ENCODE assay signal across 34 cellular contexts in the genomic region with DNA sequence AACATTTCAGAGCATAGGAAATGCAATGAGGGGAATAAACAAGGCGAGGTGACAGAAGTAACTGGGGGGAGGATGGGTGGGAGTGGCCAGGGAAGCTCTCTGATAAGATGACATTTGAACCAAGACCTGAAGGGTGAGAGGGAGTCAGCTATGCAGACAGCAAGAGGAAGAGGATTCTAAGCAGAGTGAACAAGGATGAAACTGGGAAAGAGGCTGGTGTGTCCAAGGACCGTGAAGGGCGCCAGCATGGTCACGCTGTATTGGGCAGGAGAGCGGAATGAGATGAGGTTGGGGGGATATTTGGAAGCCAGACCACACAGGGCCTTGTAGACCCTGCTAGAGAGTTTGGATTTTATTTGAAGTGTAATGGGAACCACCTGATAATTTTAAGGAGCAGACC. TPM values are rescaled to one million over a fixed set of nuclear protein-coding genes. Genes with fewer than 3 reads are reported as not detected.
"Had no signal": no experiment of that assay in that cellular context is flagged by ENCODE, and none has a peak within 500 bp of the region (broad histone marks: within the 10 kb centered on the region; RNA-seq: fewer than 3 reads in every experiment).

No MANE protein-coding gene starts in this region.

- H3K27ac Mint-ChIP-seq: activated CD4-positive, alpha-beta memory T cell treated with anti-CD3 and anti-CD28 coated beads for 36 hours; activated CD4-positive, alpha-beta T cell treated with anti-CD3 and anti-CD28 coated beads for 36 hours; activated CD4-positive, alpha-beta T cell treated with anti-CD3 and anti-CD28 coated beads, Interleukin-2, amount 10 ng/mL, durations not matched to agents 24 days and 14 days; activated CD8-positive, alpha-beta memory T cell treated with anti-CD3 and anti-CD28 coated beads, Interleukin-2, amount 10 ng/mL, durations not matched to agents 7 days and 5 days; activated CD8-positive, alpha-beta T cell treated with anti-CD3 and anti-CD28 coated beads, Interleukin-2, amount 10 ng/mL, durations not matched to agents 7 days and 5 days; activated naive CD4-positive, alpha-beta T cell treated with anti-CD3 and anti-CD28 coated beads, Interleukin-2, amount 10 ng/mL, durations not matched to agents 7 days and 5 days; activated naive CD8-positive, alpha-beta T cell; activated naive CD8-positive, alpha-beta T cell treated with anti-CD3 and anti-CD28 coated beads, Interleukin-2, amount 50 U/mL, for 24 hours; activated T-helper 1 cell treated with anti-CD3 and anti-CD28 coated beads, Interleukin-12 subunit alpha, Interleukin-12 subunit beta, Interleukin-2, Interleukin-4 antibody, amounts not matched to agents 30 ng/mL and 10 ng/mL and 1 ng/mL, durations not matched to agents 14 hours and 24 hours and 36 hours; activated T-helper 2 cell treated with anti-CD3 and anti-CD28 coated beads, Interferon-gamma antibody, Interleukin-2, Interleukin-4, amounts not matched to agents 10 μg/mL and 5 μg/mL and 100 μg/mL, durations not matched to agents 14 hours and 24 hours and 36 hours; dendritic cell treated with granulocyte-macrophage colony-stimulating factor and Interleukin-4, amounts not matched to agents 40 ng/mL and 50 ng/mL, for 4 days; T-helper 17 cell; T-helper 2 cell treated with Interferon-gamma antibody and Interleukin-4, amounts not matched to agents 5 μg/mL and 100 μg/mL, for 36 hours had no signal

- H3K4me3 ChIP-seq: adrenal gland, body of pancreas, colonic mucosa, dorsolateral prefrontal cortex, esophagus muscularis mucosa, gastrocnemius medialis had no signal

- H3K27me3 ChIP-seq: body of pancreas, colonic mucosa, esophagus muscularis mucosa, gastrocnemius medialis had no signal

- H3K27ac ChIP-seq: adrenal gland, body of pancreas, colonic mucosa, dorsolateral prefrontal cortex, esophagus muscularis mucosa, foreskin keratinocyte, gastrocnemius medialis had no signal

- DNase-seq: activated CD4-positive, alpha-beta memory T cell treated with anti-CD3 and anti-CD28 coated beads for 36 hours; activated CD4-positive, alpha-beta T cell treated with anti-CD3 and anti-CD28 coated beads for 36 hours; activated CD4-positive, alpha-beta T cell treated with anti-CD3 and anti-CD28 coated beads, Interleukin-2, amount 10 ng/mL, durations not matched to agents 24 days and 14 days; activated CD4-positive, CD25-positive, alpha-beta regulatory T cell; activated CD4-positive, CD25-positive, alpha-beta regulatory T cell treated with anti-CD3 and anti-CD28 coated beads, Interleukin-2, amount 50 U/mL, for 72 hours; activated CD8-positive, alpha-beta memory T cell treated with anti-CD3 and anti-CD28 coated beads, Interleukin-2, amount 10 ng/mL, durations not matched to agents 7 days and 5 days; activated CD8-positive, alpha-beta memory T cell treated with anti-CD3 and anti-CD28 coated beads, Interleukin-2, amount 50 U/mL, for 4 hours; activated CD8-positive, alpha-beta T cell treated with anti-CD3 and anti-CD28 coated beads, Interleukin-2, amount 10 ng/mL, durations not matched to agents 7 days and 5 days; activated naive CD4-positive, alpha-beta T cell treated with anti-CD3 and anti-CD28 coated beads, Interleukin-2, amount 10 ng/mL, durations not matched to agents 7 days and 5 days; activated naive CD8-positive, alpha-beta T cell treated with anti-CD3 and anti-CD28 coated beads, Interleukin-2, amount 50 U/mL, for 24 hours; activated T-cell treated with anti-CD3 and anti-CD28 coated beads, Interleukin-2, amount 50 U/mL, for 1 hour; activated T-cell treated with anti-CD3 and anti-CD28 coated beads, Interleukin-2, amount 50 U/mL, for 48 hours; adrenal gland; amygdala; aorta; body of pancreas; central memory CD4-positive, alpha-beta T cell; cerebellar nuclear complex; colonic mucosa; dorsolateral prefrontal cortex; effector memory CD4-positive, alpha-beta T cell; erythroblast; foreskin keratinocyte; gastrocnemius medialis; glutamatergic neuron; T-helper 1 cell; T-helper 17 cell had no signal

- H3K4me3 Mint-ChIP-seq: activated CD4-positive, alpha-beta memory T cell treated with anti-CD3 and anti-CD28 coated beads for 36 hours; activated CD4-positive, alpha-beta T cell treated with anti-CD3 and anti-CD28 coated beads for 36 hours; activated CD4-positive, alpha-beta T cell treated with anti-CD3 and anti-CD28 coated beads, Interleukin-2, amount 10 ng/mL, durations not matched to agents 24 days and 14 days; activated CD8-positive, alpha-beta memory T cell treated with anti-CD3 and anti-CD28 coated beads, Interleukin-2, amount 10 ng/mL, durations not matched to agents 7 days and 5 days; activated CD8-positive, alpha-beta T cell treated with anti-CD3 and anti-CD28 coated beads, Interleukin-2, amount 10 ng/mL, durations not matched to agents 7 days and 5 days; activated naive CD4-positive, alpha-beta T cell treated with anti-CD3 and anti-CD28 coated beads, Interleukin-2, amount 10 ng/mL, durations not matched to agents 7 days and 5 days; activated naive CD8-positive, alpha-beta T cell; activated naive CD8-positive, alpha-beta T cell treated with anti-CD3 and anti-CD28 coated beads, Interleukin-2, amount 50 U/mL, for 24 hours; activated T-helper 1 cell treated with anti-CD3 and anti-CD28 coated beads, Interleukin-12 subunit alpha, Interleukin-12 subunit beta, Interleukin-2, Interleukin-4 antibody, amounts not matched to agents 30 ng/mL and 10 ng/mL and 1 ng/mL, durations not matched to agents 14 hours and 24 hours and 36 hours; dendritic cell treated with granulocyte-macrophage colony-stimulating factor and Interleukin-4, amounts not matched to agents 40 ng/mL and 50 ng/mL, for 4 days; T-helper 17 cell; T-helper 2 cell treated with Interferon-gamma antibody and Interleukin-4, amounts not matched to agents 5 μg/mL and 100 μg/mL, for 36 hours had no signal

- H3K4me1 ChIP-seq: adrenal gland, colonic mucosa, foreskin keratinocyte, gastrocnemius medialis had no signal

- H3K27me3 Mint-ChIP-seq: activated naive CD8-positive, alpha-beta T cell treated with anti-CD3 and anti-CD28 coated beads, Interleukin-2, amount 50 U/mL, for 24 hours had no signal

- H3K9me3 Mint-ChIP-seq: activated CD4-positive, alpha-beta memory T cell treated with anti-CD3 and anti-CD28 coated beads for 36 hours; activated CD4-positive, alpha-beta T cell treated with anti-CD3 and anti-CD28 coated beads, Interleukin-2, amount 10 ng/mL, durations not matched to agents 24 days and 14 days; activated naive CD4-positive, alpha-beta T cell treated with anti-CD3 and anti-CD28 coated beads, Interleukin-2, amount 10 ng/mL, durations not matched to agents 7 days and 5 days; activated naive CD8-positive, alpha-beta T cell treated with anti-CD3 and anti-CD28 coated beads, Interleukin-2, amount 50 U/mL, for 24 hours; activated T-helper 1 cell treated with anti-CD3 and anti-CD28 coated beads, Interleukin-12 subunit alpha, Interleukin-12 subunit beta, Interleukin-2, Interleukin-4 antibody, amounts not matched to agents 30 ng/mL and 10 ng/mL and 1 ng/mL, durations not matched to agents 14 hours and 24 hours and 36 hours; activated T-helper 2 cell treated with anti-CD3 and anti-CD28 coated beads, Interferon-gamma antibody, Interleukin-2, Interleukin-4, amounts not matched to agents 10 μg/mL and 5 μg/mL and 100 μg/mL, durations not matched to agents 14 hours and 24 hours and 36 hours; dendritic cell treated with granulocyte-macrophage colony-stimulating factor and Interleukin-4, amounts not matched to agents 40 ng/mL and 50 ng/mL, for 4 days; T-helper 2 cell treated with Interferon-gamma antibody and Interleukin-4, amounts not matched to agents 5 μg/mL and 100 μg/mL, for 36 hours had no signal

- H3K36me3 ChIP-seq: adrenal gland, colonic mucosa, esophagus muscularis mucosa, gastrocnemius medialis had no signal

- H3K9me3 ChIP-seq: adrenal gland, body of pancreas, colonic mucosa, esophagus muscularis mucosa, gastrocnemius medialis had no signal

- H3K36me3 Mint-ChIP-seq: activated CD4-positive, alpha-beta memory T cell treated with anti-CD3 and anti-CD28 coated beads for 36 hours; activated CD8-positive, alpha-beta memory T cell treated with anti-CD3 and anti-CD28 coated beads, Interleukin-2, amount 10 ng/mL, durations not matched to agents 7 days and 5 days; activated naive CD4-positive, alpha-beta T cell treated with anti-CD3 and anti-CD28 coated beads, Interleukin-2, amount 10 ng/mL, durations not matched to agents 7 days and 5 days; activated naive CD8-positive, alpha-beta T cell had no signal

RNA-seq across cellular contexts. Expression of gene PPP1R1A, which starts 10.5 kb away (rescaled TPM):
- total RNA-seq: activated CD4-positive, alpha-beta memory T cell treated with anti-CD3 and anti-CD28 coated beads for 36 hours; activated CD4-positive, alpha-beta T cell treated with anti-CD3 and anti-CD28 coated beads for 36 hours; activated CD4-positive, alpha-beta T cell treated with anti-CD3 and anti-CD28 coated beads, Interleukin-2, amount 10 ng/mL, durations not matched to agents 24 days and 14 days; activated CD8-positive, alpha-beta memory T cell treated with anti-CD3 and anti-CD28 coated beads for 36 hours; activated CD8-positive, alpha-beta memory T cell treated with anti-CD3 and anti-CD28 coated beads, Interleukin-2, amount 10 ng/mL, durations not matched to agents 7 days and 5 days; activated CD8-positive, alpha-beta T cell treated with anti-CD3 and anti-CD28 coated beads, Interleukin-2, amount 10 ng/mL, durations not matched to agents 7 days and 5 days; activated T-helper 1 cell treated with anti-CD3 and anti-CD28 coated beads, Interleukin-12 subunit alpha, Interleukin-12 subunit beta, Interleukin-2, Interleukin-4 antibody, amounts not matched to agents 30 ng/mL and 10 ng/mL and 1 ng/mL, durations not matched to agents 14 hours and 24 hours and 36 hours; activated T-helper 2 cell treated with anti-CD3 and anti-CD28 coated beads, Interferon-gamma antibody, Interleukin-2, Interleukin-4, amounts not matched to agents 10 μg/mL and 5 μg/mL and 100 μg/mL, durations not matched to agents 14 hours and 24 hours and 36 hours; foreskin keratinocyte; T-helper 17 cell had no signal
- polyA plus RNA-seq: foreskin keratinocyte had no signal

RNA-seq across cellular contexts. Expression of gene LACRT, which starts 35.7 kb away (rescaled TPM):
- total RNA-seq: activated CD4-positive, alpha-beta memory T cell treated with anti-CD3 and anti-CD28 coated beads for 36 hours; activated CD4-positive, alpha-beta T cell treated with anti-CD3 and anti-CD28 coated beads for 36 hours; activated CD4-positive, alpha-beta T cell treated with anti-CD3 and anti-CD28 coated beads, Interleukin-2, amount 10 ng/mL, durations not matched to agents 24 days and 14 days; activated CD8-positive, alpha-beta memory T cell treated with anti-CD3 and anti-CD28 coated beads for 36 hours; activated CD8-positive, alpha-beta memory T cell treated with anti-CD3 and anti-CD28 coated beads, Interleukin-2, amount 10 ng/mL, durations not matched to agents 7 days and 5 days; activated CD8-positive, alpha-beta T cell treated with anti-CD3 and anti-CD28 coated beads, Interleukin-2, amount 10 ng/mL, durations not matched to agents 7 days and 5 days; activated T-helper 1 cell treated with anti-CD3 and anti-CD28 coated beads, Interleukin-12 subunit alpha, Interleukin-12 subunit beta, Interleukin-2, Interleukin-4 antibody, amounts not matched to agents 30 ng/mL and 10 ng/mL and 1 ng/mL, durations not matched to agents 14 hours and 24 hours and 36 hours; activated T-helper 2 cell treated with anti-CD3 and anti-CD28 coated beads, Interferon-gamma antibody, Interleukin-2, Interleukin-4, amounts not matched to agents 10 μg/mL and 5 μg/mL and 100 μg/mL, durations not matched to agents 14 hours and 24 hours and 36 hours; adrenal gland; aorta; body of pancreas; colonic mucosa; dorsolateral prefrontal cortex; esophagus muscularis mucosa; foreskin keratinocyte; gastrocnemius medialis; T-helper 17 cell had no signal
- polyA plus RNA-seq: adrenal gland, aorta, foreskin keratinocyte had no signal

RNA-seq across cellular contexts. Expression of gene DCD, which starts 49.2 kb away (rescaled TPM):
- total RNA-seq: activated CD4-positive, alpha-beta memory T cell treated with anti-CD3 and anti-CD28 coated beads for 36 hours; activated CD4-positive, alpha-beta T cell treated with anti-CD3 and anti-CD28 coated beads for 36 hours; activated CD4-positive, alpha-beta T cell treated with anti-CD3 and anti-CD28 coated beads, Interleukin-2, amount 10 ng/mL, durations not matched to agents 24 days and 14 days; activated CD8-positive, alpha-beta memory T cell treated with anti-CD3 and anti-CD28 coated beads for 36 hours; activated CD8-positive, alpha-beta memory T cell treated with anti-CD3 and anti-CD28 coated beads, Interleukin-2, amount 10 ng/mL, durations not matched to agents 7 days and 5 days; activated CD8-positive, alpha-beta T cell treated with anti-CD3 and anti-CD28 coated beads, Interleukin-2, amount 10 ng/mL, durations not matched to agents 7 days and 5 days; activated T-helper 1 cell treated with anti-CD3 and anti-CD28 coated beads, Interleukin-12 subunit alpha, Interleukin-12 subunit beta, Interleukin-2, Interleukin-4 antibody, amounts not matched to agents 30 ng/mL and 10 ng/mL and 1 ng/mL, durations not matched to agents 14 hours and 24 hours and 36 hours; activated T-helper 2 cell treated with anti-CD3 and anti-CD28 coated beads, Interferon-gamma antibody, Interleukin-2, Interleukin-4, amounts not matched to agents 10 μg/mL and 5 μg/mL and 100 μg/mL, durations not matched to agents 14 hours and 24 hours and 36 hours; adrenal gland; aorta; body of pancreas; colonic mucosa; dorsolateral prefrontal cortex; esophagus muscularis mucosa; foreskin keratinocyte; gastrocnemius medialis; T-helper 17 cell had no signal
- polyA plus RNA-seq: adrenal gland, aorta, foreskin keratinocyte had no signal

RNA-seq across cellular contexts. Expression of gene PDE1B, which starts 49.6 kb away (rescaled TPM):
- total RNA-seq: foreskin keratinocyte had no signal
- polyA plus RNA-seq: foreskin keratinocyte had no signal
